In genomic region chr11:46553746-46554204, GRCh38 we compare ENCODE assay signal across 10 cellular contexts. TPM values are rescaled to one million over a fixed set of nuclear protein-coding genes. Genes with fewer than 3 reads are reported as not detected.
DNase-seq lines count a peak whose midpoint lies in the region; ATAC-seq and TF ChIP-seq lines count a peak whose summit lies in the region.
"Had no signal": no experiment of that assay in that cellular context is flagged by ENCODE, and none has a peak within 500 bp of the region (broad histone marks: within the 10 kb centered on the region; RNA-seq: fewer than 3 reads in every experiment).

No MANE protein-coding gene starts in this region.

- TF ChIP-seq CTCF in C4-2B (conservative IDR thresholded peaks at IDR 0.05): no peak
- TF ChIP-seq CTCF in osteoblast (IDR thresholded peaks at IDR 0.05; ENCODE audit: extremely low read depth, low read depth, low read length): no peak

- DNase-seq in NCI-H226 (peak; percentile 52), epithelial cell of prostate (ENCODE audit: low read depth, low spot score) (no peak), osteoblast (ENCODE audit: insufficient read length, low spot score, missing footprints) (no peak), HT-29 (ENCODE audit: low spot score) (no peak), AML-193 (lab: John Stamatoyannopoulos, UW) (no peak)
- DNase-seq: activated CD4-positive, alpha-beta memory T cell treated with anti-CD3 and anti-CD28 coated beads, Interleukin-2, amount 10 ng/mL, durations not matched to agents 7 days and 5 days; NCI-H1694 had no signal

- no peaks in the 10 kb centered on the region for H3K9me3 ChIP-seq in osteoblast (ENCODE audit: low read depth, low read length)

- peak overlapping the region; percentile 60 for H3K4me2 ChIP-seq in osteoblast (ENCODE audit: insufficient read depth, low read length)

- H3K4me3 ChIP-seq in osteoblast (ENCODE audit: insufficient read depth, low read length): no peak overlapping the region

- no peaks in the 10 kb centered on the region for H3K36me3 ChIP-seq in osteoblast (ENCODE audit: insufficient read depth, low read length)

- H4K20me1 ChIP-seq in osteoblast (ENCODE audit: insufficient read depth, low read length): peaks cover 39% of the 10 kb centered on the region

- H3K79me2 ChIP-seq in osteoblast (ENCODE audit: insufficient read depth, low read length): peaks cover 61% of the 10 kb centered on the region

- ATAC-seq in HG03432 (IDR thresholded peaks at IDR 0.05; ENCODE audit: unreplicated experiment): no peak
- no peak for ATAC-seq in GM18867 (IDR thresholded peaks at IDR 0.05; ENCODE audit: unreplicated experiment)

- no peaks in the 10 kb centered on the region for H3K27me3 ChIP-seq in osteoblast (ENCODE audit: insufficient read depth, low read length)

- peaks cover 38% of the 10 kb centered on the region for H3K4me1 ChIP-seq in osteoblast (ENCODE audit: insufficient read depth, low read length)

- H3K27ac ChIP-seq in C4-2B: peak overlapping the region; percentile 46
- peak overlapping the region; percentile 90 for H3K27ac ChIP-seq in epithelial cell of prostate
- peak overlapping the region; percentile 86 for H3K27ac ChIP-seq in osteoblast (ENCODE audit: low read depth, low read length)

- H2AFZ ChIP-seq in osteoblast (ENCODE audit: low read length): no peak overlapping the region

RNA-seq across cellular contexts. Expression of gene AMBRA1, which starts 40.0 kb away (rescaled TPM):
- 29.7 and 30.4 TPM in 2 replicates for total RNA-seq in osteoblast
- 34.0 and 34.1 TPM in 2 replicates for total RNA-seq in HT-29 (2014; rRNA removed; shearing (Covaris generic))
